18 cellular contexts compared by ENCODE assay signal in genomic region chr16:31474173-31474714, GRCh38. TPM values are rescaled to one million over a fixed set of nuclear protein-coding genes. Genes with fewer than 3 reads are reported as not detected.
DNase-seq lines count a peak whose midpoint lies in the region; ATAC-seq lines count a peak whose summit lies in the region.
"Had no signal": no experiment of that assay in that cellular context is flagged by ENCODE, and none has a peak within 500 bp of the region (broad histone marks: within the 10 kb centered on the region; RNA-seq: fewer than 3 reads in every experiment).

No MANE protein-coding gene starts in this region.

- H3K27ac ChIP-seq in ACC112 (ENCODE audit: low read depth, low read length) (peak overlapping the region; percentile 25; the same call in 1 of the 2 replicates), mesenchymal stem cell (ENCODE audit: low read length, poor library complexity, severe bottlenecking) (no peak overlapping the region)
- no peak overlapping the region for H3K27ac ChIP-seq in CD4-positive, alpha-beta memory T cell (ENCODE audit: low read depth, low read length)

- H3K4me1 Mint-ChIP-seq in CD4-positive, alpha-beta memory T cell, result peaks cover 9 to 38% (median 25%) of the 10 kb centered on the region in 4 donors

- WGBS in mesenchymal stem cell, result 81% methylated on average over 12 of the region's 12 CpGs

- CTCF ChIA-PET in CD4-positive, alpha-beta memory T cell (lab: Charles Lee; ENCODE audit: partially characterized antibody), result interaction anchor here (5.1 kb wide), 1 partner anchor 13 kb away, joined by 38 read pairs; no protein-coding TSS in a partner anchor

- no peak overlapping the region for H4K8ac ChIP-seq in mesenchymal stem cell (ENCODE audit: low read length)

- peak overlapping the region in 1 of 7 donors; percentile 24 for H3K27ac Mint-ChIP-seq in CD4-positive, alpha-beta memory T cell
- H3K27ac Mint-ChIP-seq: activated naive CD4-positive, alpha-beta T cell treated with anti-CD3 and anti-CD28 coated beads, Interleukin-2, amount 10 ng/mL, durations not matched to agents 7 days and 5 days had no signal

- peak overlapping the region; percentile 37 for H3K9ac ChIP-seq in mesenchymal stem cell (ENCODE audit: low read length)

- no peak overlapping the region for H2BK5ac ChIP-seq in mesenchymal stem cell (ENCODE audit: low read depth, low read length, poor library complexity, severe bottlenecking)

- H2AFZ ChIP-seq in ACC112 (ENCODE audit: low read length, unreplicated experiment) (no peak overlapping the region), mesenchymal stem cell (ENCODE audit: low read depth, low read length) (no peak overlapping the region)

- H3K36me3 Mint-ChIP-seq in CD4-positive, alpha-beta memory T cell, result no peaks in the 10 kb centered on the region

- H3K36me3 ChIP-seq in ACC112 (ENCODE audit: insufficient read depth, low read length) (peaks cover 47% of the 10 kb centered on the region), mesenchymal stem cell (ENCODE audit: control insufficient read depth in 1 of 2, insufficient read depth in 2 of 2, low read depth in 1 of 2, low read length in 2 of 2) (peaks cover 49 to 56% of the 10 kb centered on the region in 2 experiments)
- no peaks in the 10 kb centered on the region for H3K36me3 ChIP-seq in CD4-positive, alpha-beta memory T cell (ENCODE audit: insufficient read depth, low read length)

- peaks cover 19% of the 10 kb centered on the region for H3K79me1 ChIP-seq in mesenchymal stem cell (replicated peaks; ENCODE audit: low read length, poor library complexity, severe bottlenecking)

- no peaks in the 10 kb centered on the region for H3K27me3 ChIP-seq in ACC112 (ENCODE audit: insufficient read depth, low read length)
- no peaks in the 10 kb centered on the region for H3K27me3 ChIP-seq in mesenchymal stem cell (ENCODE audit: control insufficient read depth in 1 of 2, insufficient read depth in 1 of 2, low read length in 2 of 2)
- no peaks in the 10 kb centered on the region for H3K27me3 ChIP-seq in CD4-positive, alpha-beta memory T cell (ENCODE audit: insufficient read depth, low read length)
- H3K27me3 ChIP-seq: tibial artery had no signal

- H3K18ac ChIP-seq in mesenchymal stem cell (ENCODE audit: low read depth in 1 of 2, low read length in 2 of 2), result no peak overlapping the region

- no peak overlapping the region for H2AK5ac ChIP-seq in mesenchymal stem cell (ENCODE audit: low read length, severe bottlenecking)

- no peak overlapping the region for H3K4ac ChIP-seq in mesenchymal stem cell (ENCODE audit: low read depth in 1 of 2, low read length in 2 of 2)

- no peak overlapping the region for H3K14ac ChIP-seq in mesenchymal stem cell (ENCODE audit: low read length in 2 of 2)

- POLR2A ChIA-PET in CD4-positive, alpha-beta memory T cell (lab: Charles Lee; ENCODE audit: partially characterized antibody), result interaction anchor here (5.0 to 5.6 kb wide), 2 partner anchors 13 to 15 kb away, joined by 72 to 75 read pairs; partner anchors contain the start of gene ARMC5

- peaks cover 0 to 13% of the 10 kb centered on the region in 2 donors for H3K27me3 Mint-ChIP-seq in CD4-positive, alpha-beta memory T cell

- H3K9me3 Mint-ChIP-seq in CD4-positive, alpha-beta memory T cell, result peaks cover 0 to 2% (median 0%) of the 10 kb centered on the region in 8 donors
- H3K9me3 Mint-ChIP-seq: activated naive CD4-positive, alpha-beta T cell treated with anti-CD3 and anti-CD28 coated beads, Interleukin-2, amount 10 ng/mL, durations not matched to agents 7 days and 5 days had no signal

- peak overlapping the region in 3 of 8 donors; percentile 10 to 21 (median 10) for H3K4me3 Mint-ChIP-seq in CD4-positive, alpha-beta memory T cell
- H3K4me3 Mint-ChIP-seq: activated naive CD4-positive, alpha-beta T cell treated with anti-CD3 and anti-CD28 coated beads, Interleukin-2, amount 10 ng/mL, durations not matched to agents 7 days and 5 days had no signal

- no peak overlapping the region for H4K91ac ChIP-seq in mesenchymal stem cell (ENCODE audit: low read length)

- H3K23ac ChIP-seq in mesenchymal stem cell (ENCODE audit: low read length in 2 of 2), result no peak overlapping the region

- H2BK120ac ChIP-seq in mesenchymal stem cell (ENCODE audit: low read depth, low read length), result no peak overlapping the region

- H3K4me2 ChIP-seq in mesenchymal stem cell (ENCODE audit: low read length, poor library complexity, severe bottlenecking), result no peak overlapping the region

- H3K4me1 ChIP-seq in ACC112 (ENCODE audit: control insufficient read depth, insufficient read depth, low read length, unreplicated experiment) (peaks cover 26% of the 10 kb centered on the region), mesenchymal stem cell (ENCODE audit: control insufficient read depth, insufficient read depth, low read depth, low read length) (peaks cover 28% of the 10 kb centered on the region)
- H3K4me1 ChIP-seq in CD4-positive, alpha-beta memory T cell (ENCODE audit: insufficient read depth, low read length), result peaks cover 28% of the 10 kb centered on the region

- H2BK12ac ChIP-seq in mesenchymal stem cell (ENCODE audit: low read length in 2 of 2), result no peak overlapping the region

- no peak for ATAC-seq in HG02938 (IDR thresholded peaks at IDR 0.05; ENCODE audit: unreplicated experiment)

- H3K4me3 ChIP-seq in ACC112 (ENCODE audit: low read depth, low read length) (no peak overlapping the region), mesenchymal stem cell (ENCODE audit: insufficient read depth in 1 of 2, low read depth in 1 of 2, low read length in 2 of 2) (no peak overlapping the region)
- H3K4me3 ChIP-seq in CD4-positive, alpha-beta memory T cell (ENCODE audit: low read length in 2 of 2), result no peak overlapping the region
- H3K4me3 ChIP-seq: tibial artery had no signal

- H3K9me3 ChIP-seq in mesenchymal stem cell (ENCODE audit: control insufficient read depth, low read length), result no peaks in the 10 kb centered on the region
- H3K9me3 ChIP-seq in CD4-positive, alpha-beta memory T cell (ENCODE audit: control insufficient read depth in 1 of 2, low read length in 2 of 2), result no peaks in the 10 kb centered on the region
- H3K9me3 ChIP-seq: esophagus squamous epithelium, tibial artery had no signal

- no peak overlapping the region for H2BK15ac ChIP-seq in mesenchymal stem cell (ENCODE audit: low read depth, poor library complexity, severe bottlenecking)

- intact Hi-C loops in CD4-positive, alpha-beta memory T cell (cut with micrococcal nuclease), result no loop called here

- peaks cover 18% of the 10 kb centered on the region for H3K79me2 ChIP-seq in ACC112 (ENCODE audit: control insufficient read depth, insufficient read depth, low read length, unreplicated experiment)

- DNase-seq in ELR (ENCODE audit: low read depth), result peak; percentile 78
- peak; percentile 79 for DNase-seq in astrocyte of the hippocampus (ENCODE audit: low read depth, low spot score)
- DNase-seq in mesenchymal stem cell, result peak; percentile 76
- DNase-seq in CD4-positive, alpha-beta memory T cell, result no peak
- no peak for DNase-seq in foreskin melanocyte
- no peak for DNase-seq in amniotic stem cell (lab: John Stamatoyannopoulos, UW)
- DNase-seq: activated naive CD4-positive, alpha-beta T cell treated with anti-CD3 and anti-CD28 coated beads, Interleukin-2, amount 10 ng/mL, durations not matched to agents 7 days and 5 days; cortex of kidney; esophagus squamous epithelium; KG1; NCI-H1930; NCI-H82; occipital lobe; SHP77 had no signal

RNA-seq across cellular contexts. Expression of gene TGFB1I1, which starts 2.3 kb away (rescaled TPM):
- 125 TPM for polyA plus RNA-seq in mesenchymal stem cell (2013, experiment 1 of 2)
- polyA plus RNA-seq in mesenchymal stem cell (2013, experiment 2 of 2), result 118 TPM
- total RNA-seq in CD4-positive, alpha-beta memory T cell, result under 1 TPM; 0.42 to 0.49 TPM
- under 1 TPM in 1 of 2 donors, not detected in 1; 0.57 TPM for polyA plus RNA-seq in CD4-positive, alpha-beta memory T cell

RNA-seq across cellular contexts. Expression of gene SLC5A2, which starts 8.7 kb away (rescaled TPM):
- polyA plus RNA-seq in mesenchymal stem cell (2013, experiment 1 of 2), result not detected
- polyA plus RNA-seq in mesenchymal stem cell (2013, experiment 2 of 2), result not detected
- 1 to 10 TPM; 2.8 to 4.5 TPM for total RNA-seq in CD4-positive, alpha-beta memory T cell
- polyA plus RNA-seq in CD4-positive, alpha-beta memory T cell, result 1 to 10 TPM in 1 of 2 donors, under 1 TPM in 1; 0.12 to 2.8 TPM
- total RNA-seq: Daoy, esophagus squamous epithelium had no signal

RNA-seq across cellular contexts. Expression of gene ARMC5, which starts 14.9 kb away (rescaled TPM):
- 5.3 TPM for polyA plus RNA-seq in mesenchymal stem cell (2013, experiment 1 of 2)
- polyA plus RNA-seq in mesenchymal stem cell (2013, experiment 2 of 2), result 5.0 TPM
- 1 to 10 TPM; 6.5 to 7.0 TPM for total RNA-seq in CD4-positive, alpha-beta memory T cell
- 1 to 10 TPM; 4.3 to 6.1 TPM for polyA plus RNA-seq in CD4-positive, alpha-beta memory T cell

RNA-seq across cellular contexts. Expression of gene ZNF843, which starts 31.7 kb away (rescaled TPM):
- polyA plus RNA-seq in mesenchymal stem cell (2013, experiment 1 of 2), result 0.36 TPM
- 0.34 TPM for polyA plus RNA-seq in mesenchymal stem cell (2013, experiment 2 of 2)
- total RNA-seq in CD4-positive, alpha-beta memory T cell, result under 1 TPM; 0.19 to 0.23 TPM
- polyA plus RNA-seq in CD4-positive, alpha-beta memory T cell, result not detected
- total RNA-seq: Daoy had no signal

RNA-seq across cellular contexts. Expression of gene RUSF1, which starts 33.9 kb away (rescaled TPM):
- 41.3 TPM for polyA plus RNA-seq in mesenchymal stem cell (2013, experiment 1 of 2)
- 40.4 TPM for polyA plus RNA-seq in mesenchymal stem cell (2013, experiment 2 of 2)
- 100 to 1,000 TPM; 101 to 110 TPM for total RNA-seq in CD4-positive, alpha-beta memory T cell
- polyA plus RNA-seq in CD4-positive, alpha-beta memory T cell, result 10 to 100 TPM; 16.3 to 21.9 TPM

Comparison
In these comparisons a context has a peak if more than half of its experiments do, and no peak if none do; other contexts are left out.
1. DNase-seq: peak in ELR (single experiment), astrocyte of the hippocampus (single experiment) and mesenchymal stem cell (single experiment); none in CD4-positive, alpha-beta memory T cell (0 of 5), foreskin melanocyte (single experiment) and amniotic stem cell (single experiment).